Comparison of ENCODE assay signal across 1 cellular context in the genomic region with DNA sequence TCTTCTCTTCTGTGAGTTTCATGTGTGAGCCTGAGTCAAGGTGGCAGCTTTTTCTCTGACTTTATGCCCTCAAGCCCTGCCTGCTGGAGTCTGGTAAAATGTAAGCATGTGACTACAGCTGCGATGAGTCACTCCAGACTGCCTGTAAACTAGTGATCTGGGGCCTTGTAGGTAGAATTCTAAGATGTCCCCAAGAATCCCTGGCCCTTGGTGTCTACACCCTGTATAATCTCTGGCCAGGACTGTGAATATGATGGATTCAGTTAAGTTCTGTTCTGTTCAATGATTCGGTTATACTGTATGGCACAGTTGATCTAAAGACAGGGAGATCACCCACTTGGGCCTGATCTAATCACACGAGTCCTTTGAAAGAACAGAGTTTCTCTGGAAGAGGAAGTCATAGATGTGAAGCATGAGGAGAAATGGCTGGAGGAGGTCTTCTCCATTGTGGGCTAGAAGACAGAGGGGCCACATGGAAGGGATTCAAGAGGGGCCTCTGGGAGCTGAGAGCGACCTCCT.
TF ChIP-seq lines count a peak whose summit lies in the region.

No MANE protein-coding gene starts in this region.

TF ChIP-seq in GM12878, 131 proteins besides CTCF, POLR2A, EP300 and RAD21 (continued from another document):
- TF ChIP-seq RELB (IDR thresholded peaks at IDR 0.05; ENCODE audit: low read depth) (no peak), EED (IDR thresholded peaks at IDR 0.05; ENCODE audit: low read depth) (no peak), ZNF384 (IDR thresholded peaks at IDR 0.05; ENCODE audit: borderline replicate concordance, low read depth, low read length) (no peak), FOXK2 (IDR thresholded peaks at IDR 0.05) (no peak)
TF ChIP-seq in GM12878: peak in this region for 0.
